Comparison of ENCODE assay signal across 8 cellular contexts in genomic region chr1:38990746-38991637, GRCh38. TPM values are rescaled to one million over a fixed set of nuclear protein-coding genes. Genes with fewer than 3 reads are reported as not detected.
A peak's percentile ranks its signal among the peaks of the same experiment; 100 is the strongest.
DNase-seq lines count a peak whose midpoint lies in the region; ATAC-seq and TF ChIP-seq lines count a peak whose summit lies in the region.

TSS of gene AKIRIN1 (plus strand) at chr1:38991276. CDS start at chr1:38991381, 105 bp downstream.

- H3K4me1 ChIP-seq in ACC112 (ENCODE audit: control insufficient read depth, insufficient read depth, low read length, unreplicated experiment) (peaks cover 43% of the 10 kb centered on the region), iPS-18a (ENCODE audit: control insufficient read depth, low read depth, low read length) (peaks cover 43% of the 10 kb centered on the region), skeletal muscle satellite cell (ENCODE audit: control insufficient read depth, insufficient read depth, low read length) (peaks cover 39% of the 10 kb centered on the region)

- H3K4me2 ChIP-seq in skeletal muscle satellite cell (ENCODE audit: low read length) = peak within 1 kb of the TSS; percentile 93

- TF ChIP-seq CTCF in VCaP (conservative IDR thresholded peaks at IDR 0.05) = no peak

- H3K27ac ChIP-seq in ACC112 (ENCODE audit: low read depth, low read length) (peak within 1 kb of the TSS; percentile 79), VCaP (peak within 1 kb of the TSS; percentile 86), iPS-18a (ENCODE audit: low read length) (peak within 1 kb of the TSS; percentile 89)

- H3K9me3 ChIP-seq in iPS-18a (ENCODE audit: control insufficient read depth, low read depth, low read length) (no peaks in the 10 kb centered on the region), skeletal muscle satellite cell (replicated peaks; ENCODE audit: low read length) (no peaks in the 10 kb centered on the region)

- H3K27me3 ChIP-seq in ACC112 (ENCODE audit: insufficient read depth, low read length) (no peaks in the 10 kb centered on the region), iPS-18a (ENCODE audit: control insufficient read depth, insufficient read depth, low read length) (no peaks in the 10 kb centered on the region), skeletal muscle satellite cell (ENCODE audit: control insufficient read depth, insufficient read depth, low read length) (no peaks in the 10 kb centered on the region)

- ATAC-seq in GM18870 (IDR thresholded peaks at IDR 0.05; ENCODE audit: unreplicated experiment) (peak; percentile 82), HG03108 (IDR thresholded peaks at IDR 0.05; ENCODE audit: unreplicated experiment) (peak; percentile 94)

- H3K4me3 ChIP-seq in ACC112 (ENCODE audit: low read depth, low read length) (peak within 1 kb of the TSS; percentile 95), iPS-18a (ENCODE audit: low read length) (peak within 1 kb of the TSS; percentile 97), skeletal muscle satellite cell (ENCODE audit: low read length) (peak within 1 kb of the TSS; percentile 91)

- DNase-seq in NCI-H2171 treated with DMSO at 0.1 percent for 48 hours (lab: John Stamatoyannopoulos, UW) (peak; percentile 93), T47D (ENCODE audit: low read depth in 1 of 2, low spot score in 1 of 2) (peak; percentile 87 to 94)

- H3K36me3 ChIP-seq in ACC112 (ENCODE audit: insufficient read depth, low read length) = peaks cover 7% of the 10 kb centered on the region; the same call in 1 of the 2 replicates
- H3K36me3 ChIP-seq in iPS-18a (ENCODE audit: control insufficient read depth, low read depth, low read length) = peaks cover 36% of the 10 kb centered on the region
- peaks cover 10% of the 10 kb centered on the region for H3K36me3 ChIP-seq in skeletal muscle satellite cell (ENCODE audit: insufficient read depth, low read length)

- peak within 1 kb of the TSS; percentile 91 for H3K9ac ChIP-seq in iPS-18a (ENCODE audit: low read length)
- H3K9ac ChIP-seq in skeletal muscle satellite cell (ENCODE audit: low read depth, low read length) = peak within 1 kb of the TSS; percentile 97

- in situ Hi-C loops in T47D (cut with HindIII; ENCODE audit: low pct_unique_long_range_greater_than_20kb, low sequenced_read_pairs) = no loop called here

- peaks cover 51% of the 10 kb centered on the region for H3K79me2 ChIP-seq in ACC112 (ENCODE audit: control insufficient read depth, insufficient read depth, low read length, unreplicated experiment)

- H2AFZ ChIP-seq in ACC112 (ENCODE audit: low read length, unreplicated experiment) = peak within 1 kb of the TSS; percentile 97

RNA-seq across cellular contexts. Expression of gene AKIRIN1, which starts in this region (rescaled TPM):
- total RNA-seq in skeletal muscle satellite cell (2012; rRNA removed) = 42.8 and 50.0 TPM in 2 replicates

Comparison
In these comparisons a context has a peak if more than half of its experiments do, and no peak if none do; other contexts are left out.
1. Peak in every context shown above with its lines: DNase-seq, ATAC-seq, H3K4me3 ChIP-seq and H3K27ac ChIP-seq.